Comparison of ENCODE assay signal across 1 cellular context in the genomic region with DNA sequence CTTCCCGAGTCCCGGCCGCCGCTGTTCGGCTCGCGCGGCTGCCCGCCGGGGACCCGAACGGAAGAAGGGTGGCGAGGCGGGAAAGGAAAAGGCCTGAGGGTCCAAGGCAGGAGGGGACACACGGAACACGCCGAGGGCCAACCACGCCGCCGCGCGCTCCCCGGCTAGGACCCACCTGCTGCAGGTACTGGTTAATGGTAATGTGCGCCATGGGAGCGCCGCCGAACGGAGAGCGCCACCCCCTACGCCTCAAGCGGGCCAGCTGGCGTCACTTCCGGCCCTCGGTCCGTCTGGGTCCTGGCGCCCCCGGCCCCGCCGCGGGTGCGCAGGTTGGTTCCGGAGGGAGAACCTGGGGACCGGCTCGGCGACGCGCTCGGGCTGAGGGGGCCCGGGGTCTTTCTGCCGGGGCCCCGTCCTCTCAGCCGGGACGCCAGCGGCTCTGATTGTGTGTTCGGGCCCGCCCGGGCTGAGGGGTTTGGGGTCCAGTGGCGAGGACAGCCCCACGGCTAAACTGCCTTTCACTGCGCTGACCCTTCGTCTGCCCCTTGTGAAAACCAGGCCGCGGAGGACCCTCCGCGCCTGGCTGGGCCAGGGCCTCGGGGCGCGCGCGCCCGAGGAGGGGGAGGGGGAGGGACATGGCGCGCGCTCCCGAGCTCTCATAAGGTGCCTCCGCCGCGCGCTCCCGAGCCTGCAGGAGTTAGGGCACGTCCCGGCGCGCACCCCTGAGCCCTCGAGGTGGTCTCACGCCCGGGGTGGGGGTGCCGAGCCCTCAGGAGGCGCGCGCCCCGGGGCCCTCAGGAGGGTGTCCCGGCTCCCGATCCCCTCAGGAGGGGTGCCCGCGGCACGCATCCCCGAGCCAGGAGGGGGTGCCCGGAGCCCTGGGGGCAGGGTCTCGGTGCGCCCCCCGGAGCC.
TF ChIP-seq lines count a peak whose summit lies in the region.

Gene PCID2, minus strand, starts transcription at position 246 of the 912 bp plus-strand sequence. Its CDS starts 35 bp downstream, at position 211.

TF ChIP-seq in WTC11, 78 proteins besides CTCF, POLR2A, EP300 and RAD21 (continued from another document):
- no peak for TF ChIP-seq TP53 (CRISPR knock-in tag; IDR thresholded peaks at IDR 0.05)
- TF ChIP-seq GTF2I (CRISPR knock-in tag; conservative IDR thresholded peaks at IDR 0.05) = peak; percentile 41; the same call in 1 of the 2 replicates
- peak; percentile 96 for TF ChIP-seq GABPB1 (CRISPR knock-in tag; IDR thresholded peaks at IDR 0.05)
- no peak for TF ChIP-seq ELF4 (CRISPR knock-in tag; IDR thresholded peaks at IDR 0.05; ENCODE audit: low read depth)
- TF ChIP-seq, protein P1, sequence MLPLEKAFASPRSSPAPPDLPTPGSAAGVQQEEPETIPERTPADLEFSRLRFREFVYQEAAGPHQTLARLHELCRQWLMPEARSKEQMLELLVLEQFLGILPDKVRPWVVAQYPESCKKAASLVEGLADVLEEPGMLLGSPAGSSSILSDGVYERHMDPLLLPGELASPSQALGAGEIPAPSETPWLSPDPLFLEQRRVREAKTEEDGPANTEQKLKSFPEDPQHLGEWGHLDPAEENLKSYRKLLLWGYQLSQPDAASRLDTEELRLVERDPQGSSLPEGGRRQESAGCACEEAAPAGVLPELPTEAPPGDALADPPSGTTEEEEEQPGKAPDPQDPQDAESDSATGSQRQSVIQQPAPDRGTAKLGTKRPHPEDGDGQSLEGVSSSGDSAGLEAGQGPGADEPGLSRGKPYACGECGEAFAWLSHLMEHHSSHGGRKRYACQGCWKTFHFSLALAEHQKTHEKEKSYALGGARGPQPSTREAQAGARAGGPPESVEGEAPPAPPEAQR (CRISPR knock-in tag; IDR thresholded peaks at IDR 0.05) = peak; percentile 21; the same call in 1 of the 2 replicates
- peak; percentile 96 for TF ChIP-seq ZNF423 (CRISPR knock-in tag; IDR thresholded peaks at IDR 0.05)
- TF ChIP-seq FOXP1 (CRISPR knock-in tag; IDR thresholded peaks at IDR 0.05; ENCODE audit: borderline replicate concordance) = peak; percentile 92
- TF ChIP-seq ZNF532 (CRISPR knock-in tag; IDR thresholded peaks at IDR 0.05; ENCODE audit: borderline replicate concordance) = no peak
- peak; percentile 57; the same call in 1 of the 2 replicates for TF ChIP-seq ZNF121 (CRISPR knock-in tag; IDR thresholded peaks at IDR 0.05)
- TF ChIP-seq ESRRA (CRISPR knock-in tag; IDR thresholded peaks at IDR 0.05; ENCODE audit: borderline replicate concordance) = peak; percentile 87
